In genomic region chr1:182955596-182956588, GRCh38 we compare ENCODE assay signal across 13 cellular contexts. TPM values are rescaled to one million over a fixed set of nuclear protein-coding genes. Genes with fewer than 3 reads are reported as not detected.
DNase-seq lines count a peak whose midpoint lies in the region; ATAC-seq and TF ChIP-seq lines count a peak whose summit lies in the region.
"Had no signal": no experiment of that assay in that cellular context is flagged by ENCODE, and none has a peak within 500 bp of the region (broad histone marks: within the 10 kb centered on the region; RNA-seq: fewer than 3 reads in every experiment).

No MANE protein-coding gene starts in this region.

- intact Hi-C loops in left colon (cut with DNase I, micrococcal nuclease): no loop called here

- peaks cover 4% of the 10 kb centered on the region for H3K4me1 Mint-ChIP-seq in activated naive CD8-positive, alpha-beta T cell treated with anti-CD3 and anti-CD28 coated beads, Interleukin-2, amount 50 U/mL, for 24 hours
- H3K4me1 Mint-ChIP-seq in activated naive CD8-positive, alpha-beta T cell treated with anti-CD3 and anti-CD28 coated beads for 36 hours: peaks cover 5% of the 10 kb centered on the region

- H3K4me3 Mint-ChIP-seq in activated naive CD8-positive, alpha-beta T cell treated with anti-CD3 and anti-CD28 coated beads, Interleukin-2, amount 50 U/mL, for 24 hours: no peak overlapping the region
- no peak overlapping the region for H3K4me3 Mint-ChIP-seq in activated naive CD8-positive, alpha-beta T cell treated with anti-CD3 and anti-CD28 coated beads for 36 hours
- H3K4me3 Mint-ChIP-seq: naive thymus-derived CD8-positive, alpha-beta T cell had no signal

- no peaks in the 10 kb centered on the region for H3K36me3 Mint-ChIP-seq in activated naive CD8-positive, alpha-beta T cell treated with anti-CD3 and anti-CD28 coated beads, Interleukin-2, amount 50 U/mL, for 24 hours (ENCODE audit: low read depth)
- H3K36me3 Mint-ChIP-seq in activated naive CD8-positive, alpha-beta T cell treated with anti-CD3 and anti-CD28 coated beads for 36 hours: no peaks in the 10 kb centered on the region

- no peak for DNase-seq in activated naive CD8-positive, alpha-beta T cell treated with anti-CD3 and anti-CD28 coated beads, Interleukin-2, amount 50 U/mL, for 24 hours
- no peak for DNase-seq in activated naive CD8-positive, alpha-beta T cell treated with anti-CD3 and anti-CD28 coated beads for 36 hours
- DNase-seq in RWPE2 (ENCODE audit: low spot score) (peak; percentile 51), fibroblast of mammary gland (ENCODE audit: low read depth) (peak; percentile 97), cortex of kidney (lab: John Stamatoyannopoulos, UW) (no peak), left colon (no peak)
- no peak for DNase-seq in stimulated activated naive CD8-positive, alpha-beta T cell treated with anti-CD3 and anti-CD28 coated beads, Interleukin-15, Interleukin-2, amounts not matched to agents 100 U/mL and 50 U/mL, for 24 hours
- DNase-seq: activated effector memory CD4-positive, alpha-beta T cell treated with Interleukin-2 at 50 U/mL for 16 hours; naive thymus-derived CD8-positive, alpha-beta T cell; NCI-H1092; T-helper 1 cell had no signal

- peak overlapping the region; percentile 34 for H3K27ac ChIP-seq in RWPE2 (ENCODE audit: poor library complexity, severe bottlenecking)

- TF ChIP-seq CTCF in RWPE2 (IDR thresholded peaks at IDR 0.05; ENCODE audit: poor library complexity, severe bottlenecking): no peak
- no peak for TF ChIP-seq CTCF in fibroblast of mammary gland (conservative IDR thresholded peaks at IDR 0.05; ENCODE audit: control insufficient read depth, insufficient read depth, low read depth, low read length)

- no peaks in the 10 kb centered on the region for H3K9me3 Mint-ChIP-seq in activated naive CD8-positive, alpha-beta T cell treated with anti-CD3 and anti-CD28 coated beads, Interleukin-2, amount 50 U/mL, for 24 hours
- H3K9me3 Mint-ChIP-seq in activated naive CD8-positive, alpha-beta T cell treated with anti-CD3 and anti-CD28 coated beads for 36 hours: no peaks in the 10 kb centered on the region

- H3K4me1 ChIP-seq in RWPE2 (ENCODE audit: insufficient read depth, poor library complexity, severe bottlenecking): peaks cover 4% of the 10 kb centered on the region

- ATAC-seq in activated naive CD8-positive, alpha-beta T cell treated with anti-CD3 and anti-CD28 coated beads, Interleukin-2, amount 50 U/mL, for 24 hours: peak; percentile 65
- peak; percentile 91 for ATAC-seq in RWPE2 (ENCODE audit: low read depth)
- ATAC-seq in stimulated activated naive CD8-positive, alpha-beta T cell treated with anti-CD3 and anti-CD28 coated beads, Interleukin-15, Interleukin-2, amounts not matched to agents 100 U/mL and 50 U/mL, for 24 hours: peak; percentile 44
- ATAC-seq in left colon: no peak
- no peak for ATAC-seq in HG03175 (IDR thresholded peaks at IDR 0.05; ENCODE audit: unreplicated experiment)
- ATAC-seq: naive thymus-derived CD8-positive, alpha-beta T cell had no signal

- H3K27ac Mint-ChIP-seq in activated naive CD8-positive, alpha-beta T cell treated with anti-CD3 and anti-CD28 coated beads, Interleukin-2, amount 50 U/mL, for 24 hours: no peak overlapping the region
- no peak overlapping the region for H3K27ac Mint-ChIP-seq in activated naive CD8-positive, alpha-beta T cell treated with anti-CD3 and anti-CD28 coated beads for 36 hours
- H3K27ac Mint-ChIP-seq: naive thymus-derived CD8-positive, alpha-beta T cell had no signal

- peaks cover 34% of the 10 kb centered on the region for H3K27me3 Mint-ChIP-seq in activated naive CD8-positive, alpha-beta T cell treated with anti-CD3 and anti-CD28 coated beads, Interleukin-2, amount 50 U/mL, for 24 hours
- H3K27me3 Mint-ChIP-seq in activated naive CD8-positive, alpha-beta T cell treated with anti-CD3 and anti-CD28 coated beads for 36 hours: peaks cover 46% of the 10 kb centered on the region

- H3K27me3 ChIP-seq in RWPE2 (ENCODE audit: insufficient read depth, poor library complexity, severe bottlenecking): no peaks in the 10 kb centered on the region

- H3K4me3 ChIP-seq in RWPE2 (ENCODE audit: severe bottlenecking) (no peak overlapping the region), fibroblast of mammary gland (ENCODE audit: control insufficient read depth, low read depth, low read length) (no peak overlapping the region)

- H3K36me3 ChIP-seq in RWPE2 (ENCODE audit: low read depth): no peaks in the 10 kb centered on the region

- no peaks in the 10 kb centered on the region for H3K9me3 ChIP-seq in RWPE2 (ENCODE audit: severe bottlenecking)

RNA-seq across cellular contexts. Expression of gene SHCBP1L, which starts 2.9 kb away (rescaled TPM):
- total RNA-seq in activated naive CD8-positive, alpha-beta T cell treated with anti-CD3 and anti-CD28 coated beads for 36 hours: not detected
- total RNA-seq in left colon: not detected
- total RNA-seq: glomerular endothelial cell; naive thymus-derived CD8-positive, alpha-beta T cell had no signal

Comparison
In these comparisons a context has a peak if more than half of its experiments do, and no peak if none do; other contexts are left out.
1. ATAC-seq: peak in activated naive CD8-positive, alpha-beta T cell treated with anti-CD3 and anti-CD28 coated beads, Interleukin-2, amount 50 U/mL, for 24 hours (single experiment), RWPE2 (single experiment) and stimulated activated naive CD8-positive, alpha-beta T cell treated with anti-CD3 and anti-CD28 coated beads, Interleukin-15, Interleukin-2, amounts not matched to agents 100 U/mL and 50 U/mL, for 24 hours (single experiment); none in left colon (single experiment) and HG03175 (single experiment).
2. DNase-seq: peak in RWPE2 (single experiment) and fibroblast of mammary gland (single experiment); none in activated naive CD8-positive, alpha-beta T cell treated with anti-CD3 and anti-CD28 coated beads, Interleukin-2, amount 50 U/mL, for 24 hours (single experiment), activated naive CD8-positive, alpha-beta T cell treated with anti-CD3 and anti-CD28 coated beads for 36 hours (single experiment), stimulated activated naive CD8-positive, alpha-beta T cell treated with anti-CD3 and anti-CD28 coated beads, Interleukin-15, Interleukin-2, amounts not matched to agents 100 U/mL and 50 U/mL, for 24 hours (single experiment), cortex of kidney (single experiment) and left colon (0 of 2).